ENCODE assay signal across 22 cellular contexts in genomic region chr16:30149250-30149885, GRCh38. TPM values are rescaled to one million over a fixed set of nuclear protein-coding genes. Genes with fewer than 3 reads are reported as not detected.
DNase-seq lines count a peak whose midpoint lies in the region; ATAC-seq and TF ChIP-seq lines count a peak whose summit lies in the region.
"Had no signal": no experiment of that assay in that cellular context is flagged by ENCODE, and none has a peak within 500 bp of the region (broad histone marks: within the 10 kb centered on the region; RNA-seq: fewer than 3 reads in every experiment).

No MANE protein-coding gene starts in this region.

- TF ChIP-seq CTCF in lower lobe of right lung (IDR thresholded peaks at IDR 0.05), result no peak

- peaks cover 12% of the 10 kb centered on the region for H3K9me3 ChIP-seq in lower lobe of right lung

- ATAC-seq in lower lobe of right lung (no peak), HG02798 (IDR thresholded peaks at IDR 0.05; ENCODE audit: poor library complexity, unreplicated experiment) (no peak), GM19328 (IDR thresholded peaks at IDR 0.05; ENCODE audit: unreplicated experiment) (no peak)
- ATAC-seq: HCT116, HepG2 had no signal

- intact Hi-C loops in lower lobe of right lung (cut with DNase I), result no loop called here

- no peaks in the 10 kb centered on the region for H3K4me1 ChIP-seq in lower lobe of right lung
- H3K4me1 ChIP-seq: BE2C had no signal

- H3K27ac ChIP-seq in lower lobe of right lung, result no peak overlapping the region
- H3K27ac ChIP-seq: PC-9 had no signal

- DNase-seq in CD1c-positive myeloid dendritic cell (ENCODE audit: extremely low spot score), result peak; percentile 78
- DNase-seq in MV-4-11 (lab: John Stamatoyannopoulos, UW), result peak; percentile 94
- peak; percentile 83 for DNase-seq in SIG-M5 (lab: John Stamatoyannopoulos, UW)
- DNase-seq in medulla oblongata (ENCODE audit: extremely low spot score), result peak; percentile 9
- DNase-seq in lower lobe of right lung, result no peak
- no peak for DNase-seq in kidney tubule cell (ENCODE audit: low spot score)
- DNase-seq: BE2C; CD4-positive, alpha-beta memory T cell; DMS153; GDM1; GOT3; KG1; NCI-H1092; NCI-H1436 treated with DMSO at 0.1 percent for 48 hours; NCI-H2029; NCI-H2171 treated with DMSO at 0.1 percent for 48 hours; NCI-H446; PC-9 had no signal

- no peaks in the 10 kb centered on the region for H3K36me3 ChIP-seq in lower lobe of right lung
- H3K36me3 ChIP-seq: BE2C had no signal

- no peak overlapping the region for H3K4me3 ChIP-seq in lower lobe of right lung
- H3K4me3 ChIP-seq: PC-9 had no signal

- H3K27me3 ChIP-seq in lower lobe of right lung (ENCODE audit: low read depth), result no peaks in the 10 kb centered on the region
- H3K27me3 ChIP-seq: BE2C had no signal

RNA-seq across cellular contexts. Expression of gene MAPK3, which starts 26.3 kb away (rescaled TPM):
- 84.6 TPM for total RNA-seq in lower lobe of right lung

RNA-seq across cellular contexts. Expression of gene CORO1A, which starts 34.0 kb away (rescaled TPM):
- total RNA-seq in lower lobe of right lung, result 76.3 TPM

RNA-seq across cellular contexts. Expression of gene GDPD3, which starts 36.0 kb away (rescaled TPM):
- 14.4 TPM for total RNA-seq in lower lobe of right lung

RNA-seq across cellular contexts. Expression of gene BOLA2B, which starts 44.1 kb away (rescaled TPM):
- 51.7 TPM for total RNA-seq in lower lobe of right lung

RNA-seq across cellular contexts. Expression of gene SLX1A, which starts 44.3 kb away (rescaled TPM):
- total RNA-seq in lower lobe of right lung, result 28.6 TPM

Comparison
In these comparisons a context has a peak if more than half of its experiments do, and no peak if none do; other contexts are left out.
1. DNase-seq: peak in CD1c-positive myeloid dendritic cell (single experiment), MV-4-11 (single experiment), SIG-M5 (single experiment) and medulla oblongata (single experiment); none in lower lobe of right lung (single experiment) and kidney tubule cell (single experiment).